10 cellular contexts compared by ENCODE assay signal in the genomic region with DNA sequence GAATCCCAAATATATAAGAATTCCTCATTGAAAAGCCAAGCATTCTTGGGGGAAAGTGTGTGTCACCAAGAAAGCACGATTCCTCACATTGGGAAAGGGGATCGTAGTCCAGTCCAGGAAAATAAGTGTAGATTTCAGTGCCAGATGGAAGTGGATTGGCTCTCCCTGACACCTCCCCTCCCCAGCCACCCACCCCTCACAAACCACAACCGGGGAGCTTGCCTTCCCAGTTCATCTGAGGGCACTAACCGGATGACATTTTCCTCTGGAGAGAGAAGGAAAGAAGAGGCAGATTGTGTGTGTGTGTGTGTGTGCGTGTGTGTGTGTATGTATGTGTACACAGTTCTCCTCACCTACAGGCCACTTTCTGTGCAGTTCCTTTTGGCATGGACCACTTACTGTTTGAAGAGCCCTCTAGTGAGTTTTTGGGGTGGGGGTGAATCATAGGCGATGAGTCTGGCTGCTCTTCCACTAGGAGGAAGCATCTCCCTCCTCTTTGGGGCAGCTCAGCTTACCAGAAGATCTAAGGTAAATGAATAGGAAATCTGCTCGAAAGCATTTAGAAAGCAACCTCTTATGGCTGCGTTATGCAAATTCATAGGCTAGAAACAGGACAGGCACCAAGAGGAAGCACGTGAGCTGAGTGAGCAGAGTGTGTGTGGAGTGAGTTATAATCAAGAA. TPM values are rescaled to one million over a fixed set of nuclear protein-coding genes. Genes with fewer than 3 reads are reported as not detected.
DNase-seq lines count a peak whose midpoint lies in the region; ATAC-seq, FAIRE-seq and TF ChIP-seq lines count a peak whose summit lies in the region.
"Had no signal": no experiment of that assay in that cellular context is flagged by ENCODE, and none has a peak within 500 bp of the region (broad histone marks: within the 10 kb centered on the region; RNA-seq: fewer than 3 reads in every experiment).

No MANE protein-coding gene starts in this region.

- no peaks in the 10 kb centered on the region for H3K27me3 ChIP-seq in heart left ventricle
- no peaks in the 10 kb centered on the region for H3K27me3 ChIP-seq in tibial artery
- no peaks in the 10 kb centered on the region for H3K27me3 ChIP-seq in small intestine (ENCODE audit: control insufficient read depth in 2 of 2, insufficient read depth in 2 of 2, low read length in 2 of 2)

- ATAC-seq in GM21528 (IDR thresholded peaks at IDR 0.05; ENCODE audit: low FRiP score, unreplicated experiment) (peak; percentile 91), heart left ventricle (peak in 3 of 4 donors; percentile 36 to 61 (median 60)), HG02970 (IDR thresholded peaks at IDR 0.05; ENCODE audit: low FRiP score, unreplicated experiment) (no peak)
- ATAC-seq: HCT116 had no signal

- H3K4me3 ChIP-seq in heart left ventricle (no peak overlapping the region), tibial artery (no peak overlapping the region), small intestine (ENCODE audit: low read depth in 1 of 2, low read length in 2 of 2) (no peak overlapping the region)

- H3K9me3 ChIP-seq in heart left ventricle, result no peaks in the 10 kb centered on the region
- H3K9me3 ChIP-seq in tibial artery, result no peaks in the 10 kb centered on the region
- no peaks in the 10 kb centered on the region for H3K9me3 ChIP-seq in small intestine (ENCODE audit: control insufficient read depth, low read depth)

- H3K36me3 ChIP-seq in heart left ventricle (peaks cover 0 to 16% (median 0%) of the 10 kb centered on the region in 9 donors), tibial artery (no peaks in the 10 kb centered on the region), small intestine (ENCODE audit: control insufficient read depth in 2 of 2, insufficient read depth in 2 of 2, low read length in 2 of 2) (no peaks in the 10 kb centered on the region)

- FAIRE-seq in small intestine (lab: Jason Lieb, UNC), result no peak
- FAIRE-seq: colon had no signal

- intact Hi-C loops in heart left ventricle (cut with DNase I) (no loop called here), tibial artery (cut with DNase I; ENCODE audit: low total_unique reads) (no loop called here)

- H3K4me1 ChIP-seq in heart left ventricle (peaks cover 0 to 53% (median 25%) of the 10 kb centered on the region in 12 donors), tibial artery (peaks cover 0 to 94% (median 63%) of the 10 kb centered on the region in 4 donors), small intestine (ENCODE audit: control insufficient read depth in 2 of 2, insufficient read depth in 1 of 2, low read depth in 1 of 2, low read length in 1 of 2) (no peaks in the 10 kb centered on the region)

- TF ChIP-seq POLR2A in heart left ventricle (IDR thresholded peaks at IDR 0.05), result no peak

- WGBS in heart left ventricle, 4 donors, result 31 to 49% (median 39%) methylated on average over 9 of the region's 9 CpGs
- WGBS in small intestine, 3 donors, result 32 to 40% (median 36%) methylated on average over 9 of the region's 9 CpGs

- TF ChIP-seq CTCF in heart left ventricle (IDR thresholded peaks at IDR 0.05) (peak in 2 of 12 donors; percentile 15 to 26), tibial artery (IDR thresholded peaks at IDR 0.05) (no peak)

- H3K27ac ChIP-seq in heart left ventricle (peak overlapping the region in 9 of 12 donors; percentile 3 to 62 (median 33)), tibial artery (peak overlapping the region; percentile 69 to 72), small intestine (ENCODE audit: low read depth in 1 of 2, low read length in 1 of 2) (peak overlapping the region in 1 of 2 donors; percentile 74)

- peak; percentile 78 for DNase-seq in DMS79 treated with DMSO at 0.1 percent for 48 hours (lab: John Stamatoyannopoulos, UW)
- DNase-seq in NCI-H128 (lab: John Stamatoyannopoulos, UW; ENCODE audit: unreplicated experiment), result peak; percentile 59
- DNase-seq in heart left ventricle, result peak in 1 of 5 donors; percentile 42
- peak in 1 of 2 donors; percentile 46 for DNase-seq in tibial artery
- DNase-seq in SIG-M5 (lab: John Stamatoyannopoulos, UW), result no peak
- no peak for DNase-seq in small intestine

RNA-seq across cellular contexts. Expression of a gene that starts 20.8 kb away (rescaled TPM):
- total RNA-seq in heart left ventricle, result 10 to 100 TPM; 11.5 to 20.9 (median 13.6) TPM
- polyA plus RNA-seq in heart left ventricle, result 10 to 100 TPM in 1 of 2 donors, 1 to 10 TPM in 1; 6.4 to 13.5 TPM
- 10 to 100 TPM in 1 of 3 donors, 1 to 10 TPM in 1, under 1 TPM in 1; 0.89 to 12.9 (median 7.0) TPM for polyA plus RNA-seq in small intestine

Comparison
In these comparisons a context has a peak if more than half of its experiments do, and no peak if none do; other contexts are left out.
1. DNase-seq: peak in DMS79 treated with DMSO at 0.1 percent for 48 hours (single experiment) and NCI-H128 (single experiment); none in SIG-M5 (single experiment) and small intestine (single experiment).